ENCODE assay signal across 18 cellular contexts in genomic region chr9:37931586-37931985, GRCh38.
"Had no signal": no experiment of that assay in that cellular context is flagged by ENCODE, and none has a peak within 500 bp of the region (broad histone marks: within the 10 kb centered on the region; RNA-seq: fewer than 3 reads in every experiment).

No MANE protein-coding gene starts in this region.

- H3K79me2 ChIP-seq: parathyroid adenoma had no signal

- DNase-seq: erythroblast; head of caudate nucleus; hippocampal formation; kidney glomerular epithelial cell; mesendoderm; naive B cell; occipital lobe; sigmoid colon; stimulated activated CD4-positive, alpha-beta T cell treated with anti-CD3 and anti-CD28 coated beads, Interleukin-2, amount 100 ng/mL, for 24 hours; stimulated activated CD4-positive, alpha-beta T cell treated with anti-CD3 and anti-CD28 coated beads, Interleukin-4, amount 100 ng/mL, for 4 hours; stimulated activated naive B cell treated with anti-CD40 and anti-IgM and Interleukin-4, amounts not matched to agents 10 μg/mL and 1 μg/mL and 100 μg/mL, for 72 hours; stomach; substantia nigra; trophoblast cell had no signal

- H2AFZ ChIP-seq: parathyroid adenoma had no signal

- ATAC-seq: stimulated activated naive B cell treated with anti-CD40 and anti-IgM and Interleukin-4, amounts not matched to agents 10 μg/mL and 1 μg/mL and 100 μg/mL, for 72 hours had no signal

- H3K36me3 ChIP-seq: right atrium auricular region, sigmoid colon had no signal

- H3K27me3 ChIP-seq: right atrium auricular region, sigmoid colon, stomach had no signal

- FAIRE-seq: islet of Langerhans had no signal

- H3K4me3 ChIP-seq: right atrium auricular region, sigmoid colon, skin epidermis, stomach had no signal

- H3K9me3 ChIP-seq: right atrium auricular region, sigmoid colon, stomach had no signal

- H3K9ac ChIP-seq: parathyroid adenoma had no signal

- H3K4me1 ChIP-seq: parathyroid adenoma had no signal

- H3K27ac ChIP-seq: parathyroid adenoma, right atrium auricular region, sigmoid colon, skin epidermis, stomach had no signal
